ENCODE assay signal across 1 cellular context in the genomic region with DNA sequence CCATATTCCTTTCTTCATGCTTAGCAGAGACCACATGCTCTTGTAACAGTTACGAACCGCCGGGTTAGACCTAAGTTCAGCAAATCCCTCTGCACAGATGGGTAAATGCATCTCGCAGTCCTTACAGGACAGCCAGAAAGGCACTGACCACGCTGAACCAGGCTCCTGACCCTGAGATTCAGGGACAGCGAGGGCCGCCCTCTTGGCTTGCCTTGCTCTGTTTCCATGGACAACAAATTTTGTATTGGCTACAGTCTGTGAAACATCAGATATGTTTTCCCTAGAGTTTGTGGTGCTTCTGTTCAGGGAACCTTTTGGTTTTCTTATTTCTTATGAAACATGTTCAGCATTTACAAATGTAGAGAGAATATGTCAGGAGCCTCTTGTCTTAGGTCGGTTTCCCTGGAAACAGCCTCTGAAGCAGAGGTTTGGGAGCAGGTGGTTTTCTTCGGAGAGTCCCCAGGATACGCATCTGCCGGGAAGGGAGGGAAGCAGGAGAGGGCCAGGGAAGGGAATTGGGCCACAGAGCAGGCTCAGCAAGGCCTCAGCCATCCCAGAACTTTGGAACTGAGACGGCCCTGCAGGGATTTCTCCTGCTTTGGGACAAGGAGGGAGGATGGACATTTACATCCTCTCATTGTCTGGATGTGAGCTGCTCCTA.
A peak's percentile ranks its signal among the peaks of the same experiment; 100 is the strongest.
TF ChIP-seq lines count a peak whose summit lies in the region.

No MANE protein-coding gene starts in this region.

TF ChIP-seq in neural cell, 6 proteins besides CTCF, POLR2A, EP300 and RAD21 (continued from another document):
- TF ChIP-seq, protein P1, sequence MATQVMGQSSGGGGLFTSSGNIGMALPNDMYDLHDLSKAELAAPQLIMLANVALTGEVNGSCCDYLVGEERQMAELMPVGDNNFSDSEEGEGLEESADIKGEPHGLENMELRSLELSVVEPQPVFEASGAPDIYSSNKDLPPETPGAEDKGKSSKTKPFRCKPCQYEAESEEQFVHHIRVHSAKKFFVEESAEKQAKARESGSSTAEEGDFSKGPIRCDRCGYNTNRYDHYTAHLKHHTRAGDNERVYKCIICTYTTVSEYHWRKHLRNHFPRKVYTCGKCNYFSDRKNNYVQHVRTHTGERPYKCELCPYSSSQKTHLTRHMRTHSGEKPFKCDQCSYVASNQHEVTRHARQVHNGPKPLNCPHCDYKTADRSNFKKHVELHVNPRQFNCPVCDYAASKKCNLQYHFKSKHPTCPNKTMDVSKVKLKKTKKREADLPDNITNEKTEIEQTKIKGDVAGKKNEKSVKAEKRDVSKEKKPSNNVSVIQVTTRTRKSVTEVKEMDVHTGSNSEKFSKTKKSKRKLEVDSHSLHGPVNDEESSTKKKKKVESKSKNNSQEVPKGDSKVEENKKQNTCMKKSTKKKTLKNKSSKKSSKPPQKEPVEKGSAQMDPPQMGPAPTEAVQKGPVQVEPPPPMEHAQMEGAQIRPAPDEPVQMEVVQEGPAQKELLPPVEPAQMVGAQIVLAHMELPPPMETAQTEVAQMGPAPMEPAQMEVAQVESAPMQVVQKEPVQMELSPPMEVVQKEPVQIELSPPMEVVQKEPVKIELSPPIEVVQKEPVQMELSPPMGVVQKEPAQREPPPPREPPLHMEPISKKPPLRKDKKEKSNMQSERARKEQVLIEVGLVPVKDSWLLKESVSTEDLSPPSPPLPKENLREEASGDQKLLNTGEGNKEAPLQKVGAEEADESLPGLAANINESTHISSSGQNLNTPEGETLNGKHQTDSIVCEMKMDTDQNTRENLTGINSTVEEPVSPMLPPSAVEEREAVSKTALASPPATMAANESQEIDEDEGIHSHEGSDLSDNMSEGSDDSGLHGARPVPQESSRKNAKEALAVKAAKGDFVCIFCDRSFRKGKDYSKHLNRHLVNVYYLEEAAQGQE (IDR thresholded peaks at IDR 0.05; ENCODE audit: borderline replicate concordance): peak; percentile 37
